In the genomic region with DNA sequence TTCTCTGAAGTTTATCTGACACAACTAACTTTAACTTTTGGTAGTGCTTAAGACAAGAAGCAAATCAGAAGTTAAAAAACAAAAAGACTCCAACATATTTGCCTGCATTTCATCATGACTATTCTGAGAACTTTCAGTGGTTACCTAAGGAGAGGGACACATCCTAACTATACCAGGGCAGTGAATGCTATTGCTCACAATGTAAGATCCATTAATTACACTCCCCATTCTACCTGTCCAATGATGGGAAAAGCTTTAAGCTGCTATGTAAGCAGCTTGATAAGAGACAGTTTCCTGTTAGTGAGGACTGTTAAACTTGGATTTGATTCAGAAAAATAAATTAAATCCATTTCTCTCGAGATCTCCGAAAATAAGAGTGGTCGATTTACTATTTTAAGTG, we compare ENCODE assay signal across 1 cellular context.
TF ChIP-seq lines count a peak whose summit lies in the region.

No MANE protein-coding gene starts in this region.

TF ChIP-seq in WTC11, 78 proteins besides CTCF, POLR2A, EP300 and RAD21 (continued from another document):
- TF ChIP-seq NFYB (CRISPR knock-in tag; conservative IDR thresholded peaks at IDR 0.05; ENCODE audit: low read depth) = no peak
- TF ChIP-seq EMX1 (CRISPR knock-in tag; IDR thresholded peaks at IDR 0.05) = no peak
- no peak for TF ChIP-seq MYBL2 (CRISPR knock-in tag; IDR thresholded peaks at IDR 0.05)
- no peak for TF ChIP-seq JUN (CRISPR knock-in tag; IDR thresholded peaks at IDR 0.05)
- no peak for TF ChIP-seq ZNF423 (CRISPR knock-in tag; IDR thresholded peaks at IDR 0.05)
- no peak for TF ChIP-seq ZNF263 (CRISPR knock-in tag; IDR thresholded peaks at IDR 0.05; ENCODE audit: low read depth)
- TF ChIP-seq, protein P1, sequence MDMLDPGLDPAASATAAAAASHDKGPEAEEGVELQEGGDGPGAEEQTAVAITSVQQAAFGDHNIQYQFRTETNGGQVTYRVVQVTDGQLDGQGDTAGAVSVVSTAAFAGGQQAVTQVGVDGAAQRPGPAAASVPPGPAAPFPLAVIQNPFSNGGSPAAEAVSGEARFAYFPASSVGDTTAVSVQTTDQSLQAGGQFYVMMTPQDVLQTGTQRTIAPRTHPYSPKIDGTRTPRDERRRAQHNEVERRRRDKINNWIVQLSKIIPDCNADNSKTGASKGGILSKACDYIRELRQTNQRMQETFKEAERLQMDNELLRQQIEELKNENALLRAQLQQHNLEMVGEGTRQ (CRISPR knock-in tag; IDR thresholded peaks at IDR 0.05) = no peak
